Comparison of ENCODE assay signal across 18 cellular contexts in the genomic region with DNA sequence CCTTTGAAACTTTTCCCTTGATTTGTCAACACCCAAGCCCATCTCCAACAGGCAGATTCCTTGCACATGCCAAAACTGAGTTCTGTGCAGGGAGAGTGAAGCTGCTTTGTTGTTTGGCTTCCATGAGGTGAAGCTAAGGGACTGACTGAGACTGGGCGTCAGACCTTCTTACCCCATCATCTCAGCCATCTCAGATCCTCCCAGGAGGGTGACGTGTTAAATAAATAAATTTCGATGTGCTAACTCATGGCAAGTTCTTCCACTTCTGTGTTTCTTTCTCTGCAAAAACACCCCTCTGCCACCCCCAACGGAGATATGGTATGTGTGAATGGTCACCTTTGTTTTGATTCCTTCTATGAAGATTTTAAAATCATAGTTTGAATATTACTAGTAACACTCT. TPM values are rescaled to one million over a fixed set of nuclear protein-coding genes. Genes with fewer than 3 reads are reported as not detected.
A peak's percentile ranks its signal among the peaks of the same experiment; 100 is the strongest.
DNase-seq lines count a peak whose midpoint lies in the region; ATAC-seq, FAIRE-seq and TF ChIP-seq lines count a peak whose summit lies in the region.
"Had no signal": no experiment of that assay in that cellular context is flagged by ENCODE, and none has a peak within 500 bp of the region (broad histone marks: within the 10 kb centered on the region; RNA-seq: fewer than 3 reads in every experiment).

No MANE protein-coding gene starts in this region.

- peak overlapping the region; percentile 52; the same call in 1 of the 2 replicates for H2AFZ ChIP-seq in GM23248
- H2AFZ ChIP-seq in astrocyte (ENCODE audit: low read depth, low read length), result no peak overlapping the region
- no peak overlapping the region for H2AFZ ChIP-seq in fibroblast of lung (ENCODE audit: low read length)

- H3K9me3 ChIP-seq in GM23248 (ENCODE audit: low read depth) (no peaks in the 10 kb centered on the region), astrocyte (ENCODE audit: insufficient read depth, low read depth, low read length) (no peaks in the 10 kb centered on the region), fibroblast of lung (ENCODE audit: control insufficient read depth, insufficient read depth, low read depth, low read length) (no peaks in the 10 kb centered on the region)

- peaks cover 9% of the 10 kb centered on the region for H3K36me3 Mint-ChIP-seq in astrocyte (ENCODE audit: low read depth, unreplicated experiment)

- no peak for FAIRE-seq in astrocyte (lab: Jason Lieb, UNC)

- in situ Hi-C loops in GM23248 (cut with MboI), result loop anchor here (25.0 kb wide), 1 partner anchor 460 kb away; no protein-coding TSS in a partner anchor

- H3K27ac ChIP-seq in GM23248 (peak overlapping the region; percentile 54; the same call in 1 of the 2 replicates), astrocyte (ENCODE audit: low read depth, low read length) (peak overlapping the region; percentile 82), fibroblast of lung (ENCODE audit: insufficient read depth, low read length) (no peak overlapping the region)
- H3K27ac ChIP-seq: SK-N-MC had no signal

- H3K4me2 ChIP-seq in GM23248 (ENCODE audit: unreplicated experiment) (no peak overlapping the region), astrocyte (ENCODE audit: low read length) (peak overlapping the region; percentile 56), fibroblast of lung (ENCODE audit: extremely low read depth, insufficient read depth, low read length) (no peak overlapping the region)

- H3K27me3 ChIP-seq in GM23248 (replicated peaks; ENCODE audit: insufficient read depth) (no peaks in the 10 kb centered on the region), astrocyte (ENCODE audit: insufficient read depth, low read length) (no peaks in the 10 kb centered on the region), fibroblast of lung (ENCODE audit: control insufficient read depth, insufficient read depth, low read length) (no peaks in the 10 kb centered on the region)

- no peak overlapping the region for H3K4me3 ChIP-seq in GM23248
- H3K4me3 ChIP-seq in astrocyte (ENCODE audit: insufficient read depth, low read depth, low read length), result no peak overlapping the region
- H3K4me3 ChIP-seq in fibroblast of lung (replicated peaks in 1 of 4; ENCODE audit: control extremely low read depth in 1 of 4, insufficient read depth in 1 of 4, low read depth in 3 of 4, low read length in 4 of 4), result no peak overlapping the region
- H3K4me3 ChIP-seq: SK-N-MC had no signal

- H4K20me1 ChIP-seq in GM23248 (ENCODE audit: insufficient read depth) (no peaks in the 10 kb centered on the region), astrocyte (ENCODE audit: insufficient read depth, low read length) (no peaks in the 10 kb centered on the region), fibroblast of lung (ENCODE audit: control insufficient read depth, extremely low read depth, insufficient read depth, low read length) (no peaks in the 10 kb centered on the region)

- no peaks in the 10 kb centered on the region for H3K9me2 ChIP-seq in GM23248 (ENCODE audit: insufficient read depth)

- H3K4me1 Mint-ChIP-seq in astrocyte (ENCODE audit: low read depth, unreplicated experiment), result peaks cover 4% of the 10 kb centered on the region
- H3K4me1 Mint-ChIP-seq: B cell had no signal

- no peak overlapping the region for H3K9ac ChIP-seq in GM23248
- H3K9ac ChIP-seq in astrocyte (ENCODE audit: low read length), result peak overlapping the region; percentile 71
- H3K9ac ChIP-seq in fibroblast of lung (ENCODE audit: insufficient read depth, low read length), result no peak overlapping the region

- H3F3A ChIP-seq in GM23248 (ENCODE audit: insufficient read depth), result peaks cover 17% of the 10 kb centered on the region

- H3K79me2 ChIP-seq in GM23248 (ENCODE audit: insufficient read depth), result no peaks in the 10 kb centered on the region
- no peaks in the 10 kb centered on the region for H3K79me2 ChIP-seq in astrocyte (ENCODE audit: insufficient read depth, low read length)
- H3K79me2 ChIP-seq in fibroblast of lung (ENCODE audit: control insufficient read depth, insufficient read depth, low read length), result no peaks in the 10 kb centered on the region

- peaks cover 22% of the 10 kb centered on the region for H3K36me3 ChIP-seq in GM23248 (ENCODE audit: low read depth)
- peaks cover 17% of the 10 kb centered on the region for H3K36me3 ChIP-seq in astrocyte (ENCODE audit: insufficient read depth, low read length)
- peaks cover 3% of the 10 kb centered on the region for H3K36me3 ChIP-seq in fibroblast of lung (ENCODE audit: control insufficient read depth, insufficient read depth, low read length)

- WGBS in GM23248 (ENCODE audit: low coverage in 1 of 2, low lambda C conversion rate in 2 of 2, missing lambda C conversion rate in 2 of 2), 2 experiments, result 96 to 98% methylated on average over 4 of the region's 4 CpGs

- H3K27me3 Mint-ChIP-seq in astrocyte (ENCODE audit: low read depth, unreplicated experiment), result no peaks in the 10 kb centered on the region
- H3K27me3 Mint-ChIP-seq: B cell; CD4-positive, alpha-beta T cell had no signal

- no peak overlapping the region for H3K27ac Mint-ChIP-seq in astrocyte (ENCODE audit: unreplicated experiment)
- H3K27ac Mint-ChIP-seq: B cell; CD4-positive, alpha-beta T cell had no signal

- no peak overlapping the region for H3K4me3 Mint-ChIP-seq in astrocyte (ENCODE audit: unreplicated experiment)
- H3K4me3 Mint-ChIP-seq: B cell; CD4-positive, alpha-beta T cell had no signal

- DNase-seq in GM23248 (no peak), astrocyte (ENCODE audit: low read depth) (peak; percentile 12), fibroblast of lung (ENCODE audit: low read depth in 2 of 2) (peak; percentile 4 to 22), stromal cell of bone marrow (ENCODE audit: low read depth) (peak; percentile 10), NCI-H2196 treated with DMSO at 0.1 percent for 48 hours (lab: John Stamatoyannopoulos, UW; ENCODE audit: unreplicated experiment) (no peak)
- DNase-seq: ACHN; CD4-positive, alpha-beta T cell; DMS79 treated with DMSO at 0.1 percent for 48 hours; GDM1; H7; NCI-H146; NCI-H226; NCI-H69; NK-92 treated with Interleukin-12 subunit alpha and Interleukin-12 subunit beta, amount 100 ng/mL, for 24 hours had no signal

- H3K9me3 Mint-ChIP-seq in astrocyte (ENCODE audit: unreplicated experiment), result no peaks in the 10 kb centered on the region
- H3K9me3 Mint-ChIP-seq: CD4-positive, alpha-beta T cell had no signal

- H3K4me1 ChIP-seq in GM23248 (ENCODE audit: insufficient read depth) (peaks cover 19% of the 10 kb centered on the region), astrocyte (ENCODE audit: insufficient read depth, low read length) (no peaks in the 10 kb centered on the region), fibroblast of lung (ENCODE audit: control insufficient read depth, extremely low read depth, insufficient read depth, low read length) (peaks cover 4% of the 10 kb centered on the region)

- no peak for ATAC-seq in HG02759 (IDR thresholded peaks at IDR 0.05; ENCODE audit: unreplicated experiment)
- no peak for ATAC-seq in HG02623 (IDR thresholded peaks at IDR 0.05; ENCODE audit: unreplicated experiment)

- TF ChIP-seq CTCF in astrocyte (IDR thresholded peaks at IDR 0.05; ENCODE audit: insufficient read depth, low read depth, low read length), result no peak
- no peak for TF ChIP-seq CTCF in fibroblast of lung (conservative IDR thresholded peaks at IDR 0.05 in 1 of 2, IDR thresholded peaks at IDR 0.05 in 1 of 2; ENCODE audit: low read depth in 1 of 2, low read length in 2 of 2)

RNA-seq across cellular contexts. Expression of a gene that starts 17.8 kb away (rescaled TPM):
- total RNA-seq in GM23248 (2014; rRNA removed; shearing (Covaris generic)), result 13.4 and 15.4 TPM in 2 replicates
- 3.6 and 4.1 TPM in 2 replicates for polyA plus RNA-seq in GM23248 (2016; fragmentation: Nextera tagmentation; extraction: Ambion mirVana)
- 14.7 and 19.3 TPM in 2 replicates for total RNA-seq in astrocyte
- 13.1 and 13.7 TPM in 2 replicates for total RNA-seq in fibroblast of lung
- 13.3 and 16.4 TPM in 2 replicates for polyA plus RNA-seq in fibroblast of lung
- 7.3 and 8.7 TPM in 2 replicates for polyA plus RNA-seq in fibroblast of lung (2012)
- 9.6 and 17.9 TPM in 2 replicates for polyA minus RNA-seq in fibroblast of lung (ENCODE audit: low replicate concordance)

Comparison
In these comparisons a context has a peak if more than half of its experiments do, and no peak if none do; other contexts are left out.
1. DNase-seq: peak in astrocyte (single experiment), fibroblast of lung (2 of 2) and stromal cell of bone marrow (single experiment); none in GM23248 (single experiment) and NCI-H2196 treated with DMSO at 0.1 percent for 48 hours (single experiment).